Comparison of ENCODE assay signal across 1 cellular context in the genomic region with DNA sequence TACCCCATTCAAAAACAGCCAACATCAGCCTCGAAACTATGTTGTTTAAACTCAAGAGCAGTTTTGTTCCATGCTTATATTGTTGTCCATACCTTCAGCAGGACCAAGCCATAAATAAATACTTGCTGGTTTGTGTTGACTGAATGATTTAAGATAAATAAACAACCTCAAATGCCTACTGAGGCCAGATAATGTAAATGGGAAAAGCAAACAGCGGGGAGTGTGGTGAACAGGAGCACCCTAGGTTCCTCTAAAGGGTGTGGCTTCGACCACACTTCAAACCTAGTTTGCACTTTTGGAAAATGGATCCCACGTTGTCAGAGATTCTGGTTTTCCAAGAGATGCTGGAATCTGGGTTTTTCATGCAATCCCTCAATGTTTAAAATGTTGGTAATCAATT.
A peak's percentile ranks its signal among the peaks of the same experiment; 100 is the strongest.
TF ChIP-seq lines count a peak whose summit lies in the region.

No MANE protein-coding gene starts in this region.

TF ChIP-seq in GM23338, 12 proteins besides CTCF, POLR2A, EP300 and RAD21:
- TF ChIP-seq NANOG (IDR thresholded peaks at IDR 0.05; ENCODE audit: borderline replicate concordance) = peak; percentile 30; the same call in 1 of the 2 replicates
- TF ChIP-seq ZNF114 (CRISPR knock-in tag; IDR thresholded peaks at IDR 0.05) = no peak
